ENCODE assay signal across 7 cellular contexts in genomic region chr19:47476438-47476972, GRCh38. TPM values are rescaled to one million over a fixed set of nuclear protein-coding genes. Genes with fewer than 3 reads are reported as not detected.
"Had no signal": no experiment of that assay in that cellular context is flagged by ENCODE, and none has a peak within 500 bp of the region (broad histone marks: within the 10 kb centered on the region; RNA-seq: fewer than 3 reads in every experiment).

No MANE protein-coding gene starts in this region.

- ATAC-seq: K562 had no signal

- H3K9ac ChIP-seq: GM23248 had no signal

- H3K27ac ChIP-seq: GM23248 had no signal

- H3K4me3 ChIP-seq: GM23248, K562 had no signal

- DNase-seq: GM23248, GOT3, H9, HCEC 1CT, IMR-90, KG1 had no signal

- H2AFZ ChIP-seq: GM23248 had no signal

RNA-seq across cellular contexts. Expression of gene SLC8A2, which starts 4.8 kb away (rescaled TPM):
- total RNA-seq: GM23248, IMR-90 had no signal
- polyA plus RNA-seq: GM23248 had no signal
